ENCODE assay signal across 14 cellular contexts in the genomic region with DNA sequence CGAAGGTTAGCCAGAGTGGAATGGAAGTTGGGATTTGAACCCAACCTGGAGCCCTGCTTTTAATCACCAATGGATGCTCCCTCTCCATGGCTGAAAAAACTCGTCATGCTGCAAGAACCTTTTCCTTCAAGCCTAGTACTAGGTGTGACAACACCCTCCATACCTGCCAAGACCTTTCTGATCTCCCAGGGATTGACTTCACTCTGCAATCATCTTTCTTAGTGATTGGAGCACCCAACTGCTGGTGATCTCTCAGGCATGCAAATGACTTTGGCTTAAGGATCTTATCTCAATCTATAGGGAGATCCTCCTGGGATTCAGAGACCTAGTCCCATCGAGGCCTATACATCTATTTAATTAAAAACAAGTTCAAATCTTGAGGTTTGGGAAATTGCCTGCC. TPM values are rescaled to one million over a fixed set of nuclear protein-coding genes. Genes with fewer than 3 reads are reported as not detected.
DNase-seq lines count a peak whose midpoint lies in the region; ATAC-seq and TF ChIP-seq lines count a peak whose summit lies in the region.
"Had no signal": no experiment of that assay in that cellular context is flagged by ENCODE, and none has a peak within 500 bp of the region (broad histone marks: within the 10 kb centered on the region; RNA-seq: fewer than 3 reads in every experiment).

No MANE protein-coding gene starts in this region.

- no peaks in the 10 kb centered on the region for H3K36me3 ChIP-seq in upper lobe of left lung

- peak overlapping the region; percentile 24 for H3K4me3 Mint-ChIP-seq in activated naive CD8-positive, alpha-beta T cell
- H3K4me3 Mint-ChIP-seq in activated naive CD8-positive, alpha-beta T cell treated with anti-CD3 and anti-CD28 coated beads for 36 hours = no peak overlapping the region
- peak overlapping the region; percentile 73 for H3K4me3 Mint-ChIP-seq in activated T-helper 17 cell treated with anti-CD3 and anti-CD28 coated beads, Interleukin-2, amount 50 U/mL, for 72 hours
- H3K4me3 Mint-ChIP-seq: endodermal cell had no signal

- H3K27ac Mint-ChIP-seq in activated naive CD8-positive, alpha-beta T cell = peak overlapping the region; percentile 59
- H3K27ac Mint-ChIP-seq in activated naive CD8-positive, alpha-beta T cell treated with anti-CD3 and anti-CD28 coated beads for 36 hours = no peak overlapping the region
- H3K27ac Mint-ChIP-seq in activated T-helper 17 cell treated with anti-CD3 and anti-CD28 coated beads, Interleukin-2, amount 50 U/mL, for 72 hours = peak overlapping the region; percentile 92
- H3K27ac Mint-ChIP-seq: endodermal cell had no signal

- H3K9me3 ChIP-seq in upper lobe of left lung = no peaks in the 10 kb centered on the region

- ATAC-seq in activated T-helper 17 cell treated with anti-CD3 and anti-CD28 coated beads, Interleukin-2, amount 50 U/mL, for 72 hours (replicated peaks) = no peak
- ATAC-seq in upper lobe of left lung (ENCODE audit: low FRiP score in 2 of 2) (no peak), sciatic nerve (no peak)
- ATAC-seq: left lobe of liver had no signal

- no peaks in the 10 kb centered on the region for H3K27me3 ChIP-seq in upper lobe of left lung

- H3K27ac ChIP-seq in upper lobe of left lung = peak overlapping the region; percentile 3 to 90 (median 82)

- peaks cover 34% of the 10 kb centered on the region for H3K4me1 Mint-ChIP-seq in activated naive CD8-positive, alpha-beta T cell (ENCODE audit: low read depth)
- H3K4me1 Mint-ChIP-seq in activated naive CD8-positive, alpha-beta T cell treated with anti-CD3 and anti-CD28 coated beads for 36 hours = peaks cover 39% of the 10 kb centered on the region
- peaks cover 43% of the 10 kb centered on the region for H3K4me1 Mint-ChIP-seq in activated T-helper 17 cell treated with anti-CD3 and anti-CD28 coated beads, Interleukin-2, amount 50 U/mL, for 72 hours

- H3K4me3 ChIP-seq in upper lobe of left lung = no peak overlapping the region

- H3K27me3 Mint-ChIP-seq in activated naive CD8-positive, alpha-beta T cell = peaks cover 3% of the 10 kb centered on the region
- peaks cover 9% of the 10 kb centered on the region for H3K27me3 Mint-ChIP-seq in activated naive CD8-positive, alpha-beta T cell treated with anti-CD3 and anti-CD28 coated beads for 36 hours
- peaks cover 8% of the 10 kb centered on the region for H3K27me3 Mint-ChIP-seq in activated T-helper 17 cell treated with anti-CD3 and anti-CD28 coated beads, Interleukin-2, amount 50 U/mL, for 72 hours

- peaks cover 16 to 49% (median 33%) of the 10 kb centered on the region in 4 donors for H3K4me1 ChIP-seq in upper lobe of left lung

- no peak for TF ChIP-seq POLR2A in upper lobe of left lung (IDR thresholded peaks at IDR 0.05)

- H3K36me3 Mint-ChIP-seq in activated naive CD8-positive, alpha-beta T cell = no peaks in the 10 kb centered on the region
- no peaks in the 10 kb centered on the region for H3K36me3 Mint-ChIP-seq in activated naive CD8-positive, alpha-beta T cell treated with anti-CD3 and anti-CD28 coated beads for 36 hours
- no peaks in the 10 kb centered on the region for H3K36me3 Mint-ChIP-seq in activated T-helper 17 cell treated with anti-CD3 and anti-CD28 coated beads, Interleukin-2, amount 50 U/mL, for 72 hours (ENCODE audit: low read depth)

- TF ChIP-seq EP300 in upper lobe of left lung (IDR thresholded peaks at IDR 0.05) = no peak

- DNase-seq in activated naive CD8-positive, alpha-beta T cell treated with anti-CD3 and anti-CD28 coated beads for 36 hours = no peak
- peak; percentile 68 for DNase-seq in kidney tubule cell (ENCODE audit: low spot score)
- DNase-seq in upper lobe of left lung = no peak
- no peak for DNase-seq in sciatic nerve (ENCODE audit: low spot score)
- no peak for DNase-seq in activated CD8-positive, alpha-beta memory T cell treated with anti-CD3 and anti-CD28 coated beads for 24 hours
- DNase-seq in stimulated activated naive CD4-positive, alpha-beta T cell treated with Interleukin-2 at 50 U/mL for 16 hours (lab: John Stamatoyannopoulos, UW) = no peak
- DNase-seq: aorta, DND-41, endodermal cell, NCI-H1092 had no signal

- H3K9me3 Mint-ChIP-seq in activated naive CD8-positive, alpha-beta T cell (ENCODE audit: low read depth) = no peaks in the 10 kb centered on the region
- H3K9me3 Mint-ChIP-seq in activated naive CD8-positive, alpha-beta T cell treated with anti-CD3 and anti-CD28 coated beads for 36 hours = no peaks in the 10 kb centered on the region
- H3K9me3 Mint-ChIP-seq in activated T-helper 17 cell treated with anti-CD3 and anti-CD28 coated beads, Interleukin-2, amount 50 U/mL, for 72 hours = no peaks in the 10 kb centered on the region
- H3K9me3 Mint-ChIP-seq: endodermal cell had no signal

- intact Hi-C loops in sciatic nerve (cut with DNase I) = no loop called here

- WGBS in upper lobe of left lung, 2 donors = 80 to 82% methylated on average over 3 of the region's 3 CpGs

- TF ChIP-seq CTCF in upper lobe of left lung (IDR thresholded peaks at IDR 0.05) = no peak

RNA-seq across cellular contexts. Expression of gene ITGB6, which starts 23.5 kb away (rescaled TPM):
- not detected for total RNA-seq in activated naive CD8-positive, alpha-beta T cell treated with anti-CD3 and anti-CD28 coated beads for 36 hours
- not detected for total RNA-seq in activated T-helper 17 cell treated with anti-CD3 and anti-CD28 coated beads, Interleukin-2, amount 50 U/mL, for 72 hours
- total RNA-seq in upper lobe of left lung = 100 to 1,000 TPM in 1 of 6 donors, 10 to 100 TPM in 5; 52.6 to 124 (median 68.8) TPM
- total RNA-seq in sciatic nerve = not detected
- total RNA-seq: H1 had no signal

Comparison
In these comparisons a context has a peak if more than half of its experiments do, and no peak if none do; other contexts are left out.
1. RNA of gene ITGB6, which starts 23.5 kb away (total RNA-seq): 52.6 to 124 TPM in upper lobe of left lung; not detected in sciatic nerve (single experiment), not detected in activated naive CD8-positive, alpha-beta T cell treated with anti-CD3 and anti-CD28 coated beads for 36 hours and not detected in activated T-helper 17 cell treated with anti-CD3 and anti-CD28 coated beads, Interleukin-2, amount 50 U/mL, for 72 hours; every median in the first group is over 10 times any median in the second.